In genomic region chr5:113330533-113331200, GRCh38 we compare ENCODE assay signal across 8 cellular contexts.
A peak's percentile ranks its signal among the peaks of the same experiment; 100 is the strongest.
DNase-seq lines count a peak whose midpoint lies in the region; ATAC-seq, FAIRE-seq and TF ChIP-seq lines count a peak whose summit lies in the region.

No MANE protein-coding gene starts in this region.

- H3K27me3 Mint-ChIP-seq in chondrocyte (ENCODE audit: low read depth) (no peaks in the 10 kb centered on the region), memory B cell (peaks cover 3% of the 10 kb centered on the region)

- DNase-seq in ACHN (peak; percentile 55), GM12891 (ENCODE audit: insufficient read length, low spot score) (peak; percentile 12), NOMO-1 treated with DMSO at 0.1 percent for 48 hours (lab: John Stamatoyannopoulos, UW; ENCODE audit: unreplicated experiment) (peak; percentile 42), chondrocyte (ENCODE audit: low spot score) (no peak), memory B cell (ENCODE audit: low spot score in 2 of 2) (peak in 1 of 2 donors; percentile 11), ovary (no peak)

- peaks cover 13% of the 10 kb centered on the region for H3K4me1 Mint-ChIP-seq in chondrocyte (ENCODE audit: low read depth)
- peaks cover 2% of the 10 kb centered on the region for H3K4me1 Mint-ChIP-seq in memory B cell

- H3K9me3 ChIP-seq in ovary = no peaks in the 10 kb centered on the region

- H3K36me3 Mint-ChIP-seq in chondrocyte (ENCODE audit: low read depth) (peaks cover 2% of the 10 kb centered on the region), memory B cell (no peaks in the 10 kb centered on the region)

- H3K4me3 ChIP-seq in ovary = no peak overlapping the region

- ATAC-seq in HG02938 (IDR thresholded peaks at IDR 0.05; ENCODE audit: unreplicated experiment) (peak; percentile 75), memory B cell (ENCODE audit: low read depth) (peak; percentile 81), GM21786 (IDR thresholded peaks at IDR 0.05; ENCODE audit: unreplicated experiment) (no peak)

- peak overlapping the region; percentile 55 for H3K27ac Mint-ChIP-seq in chondrocyte (ENCODE audit: unreplicated experiment)
- H3K27ac Mint-ChIP-seq in memory B cell = peak overlapping the region; percentile 25

- peak overlapping the region; percentile 24 for H3K4me3 Mint-ChIP-seq in chondrocyte (ENCODE audit: unreplicated experiment)
- peak overlapping the region; percentile 29 for H3K4me3 Mint-ChIP-seq in memory B cell

- FAIRE-seq in GM12891 (lab: Jason Lieb, UNC) = peak; percentile 59

- no peak overlapping the region for H3K27ac ChIP-seq in ovary

- no peak for TF ChIP-seq EP300 in ovary (IDR thresholded peaks at IDR 0.05)

- intact Hi-C loops in ovary (cut with DNase I) = loop anchor here in 2 of 4 donors (10.0 kb wide), 1 partner anchor 336 kb away; no protein-coding TSS in a partner anchor

- H3K27me3 ChIP-seq in ovary = no peaks in the 10 kb centered on the region

- TF ChIP-seq CTCF in chondrocyte (IDR thresholded peaks at IDR 0.05) = peak; percentile 80
- peak in 1 of 3 donors; percentile 23 for TF ChIP-seq CTCF in ovary (IDR thresholded peaks at IDR 0.05)

- no peaks in the 10 kb centered on the region for H3K4me1 ChIP-seq in ovary (ENCODE audit: insufficient read depth)

- TF ChIP-seq POLR2A in GM12891 (IDR thresholded peaks at IDR 0.05; ENCODE audit: low read depth, low read length) = no peak
- TF ChIP-seq POLR2A in ovary (IDR thresholded peaks at IDR 0.05) = no peak

- WGBS in ovary, 3 donors = 40 to 44% (median 41%) methylated on average over 4 of the region's 4 CpGs

- in situ Hi-C loops in ACHN (cut with HindIII; ENCODE audit: low pct_ligation_motif_present, low pct_unique_long_range_greater_than_20kb, low sequenced_read_pairs) = no loop called here

- no peaks in the 10 kb centered on the region for H3K36me3 ChIP-seq in ovary

- no peaks in the 10 kb centered on the region for H3K9me3 Mint-ChIP-seq in chondrocyte (ENCODE audit: low read depth)
- H3K9me3 Mint-ChIP-seq in memory B cell = no peaks in the 10 kb centered on the region

TF ChIP-seq in GM12891, 5 proteins besides CTCF, POLR2A, EP300 and RAD21:
- TF ChIP-seq SPI1 (IDR thresholded peaks at IDR 0.05; ENCODE audit: low read depth, low read length) (peak; percentile 32; the same call in 1 of the 2 replicates), POLR2AphosphoS5 (IDR thresholded peaks at IDR 0.05; ENCODE audit: low read depth, low read length) (no peak)

Comparison
In these comparisons a context has a peak if more than half of its experiments do, and no peak if none do; other contexts are left out.
1. DNase-seq: peak in ACHN (single experiment), GM12891 (single experiment) and NOMO-1 treated with DMSO at 0.1 percent for 48 hours (single experiment); none in chondrocyte (single experiment) and ovary (0 of 5).